ENCODE assay signal across 8 cellular contexts in the genomic region with DNA sequence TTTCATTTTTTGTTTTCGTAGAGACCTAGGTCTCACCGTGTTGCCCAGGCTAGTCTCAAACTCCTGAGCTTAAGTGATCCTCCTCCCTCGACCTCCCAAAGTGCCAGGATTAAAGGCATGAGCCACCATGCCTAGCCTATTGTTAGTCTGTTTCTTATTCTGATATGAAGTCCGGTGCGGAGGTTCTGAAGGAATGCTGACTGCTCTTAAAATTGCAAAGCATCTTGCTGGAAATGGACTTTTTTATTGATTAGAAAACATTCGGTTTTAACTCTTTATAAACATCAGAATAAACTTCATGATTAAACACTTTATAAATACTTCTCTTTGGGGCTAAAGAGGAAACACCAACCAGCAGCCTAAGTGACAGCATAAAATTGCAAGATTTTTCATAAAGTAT. TPM values are rescaled to one million over a fixed set of nuclear protein-coding genes. Genes with fewer than 3 reads are reported as not detected.
DNase-seq lines count a peak whose midpoint lies in the region; ATAC-seq and TF ChIP-seq lines count a peak whose summit lies in the region.

No MANE protein-coding gene starts in this region.

- H3K36me3 Mint-ChIP-seq in activated B cell treated with CpG ODN at 0.5 μM for 24 hours (ENCODE audit: low read depth) = peaks cover 78% of the 10 kb centered on the region

- H3K27ac Mint-ChIP-seq in activated B cell treated with CpG ODN at 0.5 μM for 24 hours = peak overlapping the region; percentile 94

- intact Hi-C loops in activated B cell treated with CpG ODN at 0.5 μM for 24 hours (cut with micrococcal nuclease) = no loop called here

- DNase-seq in GM12864 (ENCODE audit: low read depth) = no peak
- DNase-seq in activated B cell treated with CpG ODN at 0.5 μM for 24 hours = no peak
- DNase-seq in fibroblast of mammary gland (ENCODE audit: low read depth) = no peak
- no peak for DNase-seq in skeletal muscle cell (ENCODE audit: low read depth)
- no peak for DNase-seq in NCI-H146 (lab: John Stamatoyannopoulos, UW)
- DNase-seq in NCI-H2029 treated with DMSO at 0.1 percent for 48 hours (lab: John Stamatoyannopoulos, UW) = no peak

- no peak for ATAC-seq in activated B cell treated with CpG ODN at 0.5 μM for 24 hours (ENCODE audit: low read depth)
- ATAC-seq in GM21786 (IDR thresholded peaks at IDR 0.05; ENCODE audit: unreplicated experiment) = no peak
- ATAC-seq in GM18502 (IDR thresholded peaks at IDR 0.05; ENCODE audit: poor library complexity, unreplicated experiment) = no peak

- TF ChIP-seq CTCF in GM12864 (IDR thresholded peaks at IDR 0.05; ENCODE audit: low read depth, low read length, missing control alignments) = no peak
- TF ChIP-seq CTCF in activated B cell treated with CpG ODN at 0.5 μM for 24 hours (IDR thresholded peaks at IDR 0.05) = no peak
- no peak for TF ChIP-seq CTCF in fibroblast of mammary gland (conservative IDR thresholded peaks at IDR 0.05; ENCODE audit: control insufficient read depth, insufficient read depth, low read depth, low read length)

- POLR2A ChIA-PET in activated B cell treated with CpG ODN at 0.5 μM for 24 hours (lab: Charles Lee) = interaction anchor here (1.0 to 7.8 kb wide), 9 partner anchors 10 to 162 kb away, joined by 3 to 80 read pairs (median 8); no protein-coding TSS in a partner anchor

- H3K4me3 ChIP-seq in GM12864 (ENCODE audit: low read depth, low read length) (peak overlapping the region; percentile 80), fibroblast of mammary gland (ENCODE audit: control insufficient read depth, low read depth, low read length) (peak overlapping the region; percentile 3), skeletal muscle cell (ENCODE audit: low read depth, low read length) (peak overlapping the region; percentile 97)

- H3K4me3 Mint-ChIP-seq in activated B cell treated with CpG ODN at 0.5 μM for 24 hours = peak overlapping the region; percentile 96

- H3K4me1 Mint-ChIP-seq in activated B cell treated with CpG ODN at 0.5 μM for 24 hours = peaks cover 80% of the 10 kb centered on the region

- CTCF ChIA-PET in activated B cell treated with CpG ODN at 0.5 μM for 24 hours (lab: Charles Lee) = interaction anchor here (0.6 to 10.8 kb wide), 12 partner anchors 11 to 164 kb away, joined by 3 to 132 read pairs (median 10); no protein-coding TSS in a partner anchor

- no peaks in the 10 kb centered on the region for H3K9me3 Mint-ChIP-seq in activated B cell treated with CpG ODN at 0.5 μM for 24 hours

- no peaks in the 10 kb centered on the region for H3K27me3 Mint-ChIP-seq in activated B cell treated with CpG ODN at 0.5 μM for 24 hours

RNA-seq across cellular contexts. Expression of a gene that starts 3.2 kb away (rescaled TPM):
- 207 and 226 TPM in 2 replicates for total RNA-seq in activated B cell treated with CpG ODN at 0.5 μM for 24 hours

Comparison
In these comparisons a context has a peak if more than half of its experiments do, and no peak if none do; other contexts are left out.
1. H3K4me3 ChIP-seq: peak in every context shown above with its lines; median percentile 97 in skeletal muscle cell; 80 in GM12864; 3 in fibroblast of mammary gland.